In genomic region chrX:19549838-19550237, GRCh38 we compare ENCODE assay signal across 26 cellular contexts. TPM values are rescaled to one million over a fixed set of nuclear protein-coding genes. Genes with fewer than 3 reads are reported as not detected.
DNase-seq lines count a peak whose midpoint lies in the region; ATAC-seq, FAIRE-seq and TF ChIP-seq lines count a peak whose summit lies in the region.
"Had no signal": no experiment of that assay in that cellular context is flagged by ENCODE, and none has a peak within 500 bp of the region (broad histone marks: within the 10 kb centered on the region; RNA-seq: fewer than 3 reads in every experiment).

No MANE protein-coding gene starts in this region.

- no peak overlapping the region for H3K27ac ChIP-seq in vagina
- no peak overlapping the region for H3K27ac ChIP-seq in mesenchymal stem cell (ENCODE audit: low read length, poor library complexity, severe bottlenecking)
- H3K27ac ChIP-seq: adrenal gland, breast epithelium, parathyroid adenoma, SK-N-MC, upper lobe of right lung had no signal

- no peak overlapping the region for H2BK120ac ChIP-seq in mesenchymal stem cell (ENCODE audit: low read depth, low read length)

- no peak overlapping the region for H3K4ac ChIP-seq in mesenchymal stem cell (ENCODE audit: low read depth in 1 of 2, low read length in 2 of 2)

- POLR2A ChIA-PET in activated CD8-positive, alpha-beta T cell treated with anti-CD3 and anti-CD28 coated beads, Interleukin-2, amount 10 ng/mL, durations not matched to agents 7 days and 5 days (lab: Charles Lee) = no interaction called here

- H3K9ac ChIP-seq in mesenchymal stem cell (ENCODE audit: low read length) = no peak overlapping the region
- H3K9ac ChIP-seq: parathyroid adenoma had no signal

- no peak overlapping the region for H3K4me2 ChIP-seq in mesenchymal stem cell (ENCODE audit: low read length, poor library complexity, severe bottlenecking)

- H3K9me3 ChIP-seq in vagina = no peaks in the 10 kb centered on the region
- no peaks in the 10 kb centered on the region for H3K9me3 ChIP-seq in mesenchymal stem cell (ENCODE audit: control insufficient read depth, low read length)
- H3K9me3 ChIP-seq: adrenal gland, BE2C, breast epithelium, upper lobe of right lung had no signal

- H2AK5ac ChIP-seq in mesenchymal stem cell (ENCODE audit: low read length, severe bottlenecking) = no peak overlapping the region

- H2AFZ ChIP-seq in mesenchymal stem cell (ENCODE audit: low read depth, low read length) = no peak overlapping the region
- H2AFZ ChIP-seq: parathyroid adenoma had no signal

- peak; percentile 36 for ATAC-seq in activated CD8-positive, alpha-beta T cell treated with anti-CD3 and anti-CD28 coated beads, Interleukin-2, amount 10 ng/mL, durations not matched to agents 7 days and 5 days
- ATAC-seq in natural killer cell = no peak
- ATAC-seq in HG02588 (IDR thresholded peaks at IDR 0.05; ENCODE audit: unreplicated experiment) = no peak
- ATAC-seq: HCT116, sciatic nerve, upper lobe of right lung had no signal

- H3K27me3 ChIP-seq in vagina (no peaks in the 10 kb centered on the region), mesenchymal stem cell (ENCODE audit: control insufficient read depth in 1 of 2, insufficient read depth in 1 of 2, low read length in 2 of 2) (peaks cover 0 to 4% of the 10 kb centered on the region in 2 experiments)
- H3K27me3 ChIP-seq: adrenal gland, BE2C, upper lobe of right lung had no signal

- FAIRE-seq in GM12892 (lab: Jason Lieb, UNC) = peak; percentile 40
- FAIRE-seq: A204.1 had no signal

- H3K4me1 Mint-ChIP-seq in activated CD4-positive, alpha-beta T cell treated with anti-CD3 and anti-CD28 coated beads, Interleukin-2, amount 10 ng/mL, durations not matched to agents 24 days and 14 days = peaks cover 34% of the 10 kb centered on the region
- H3K4me1 Mint-ChIP-seq in activated CD8-positive, alpha-beta T cell treated with anti-CD3 and anti-CD28 coated beads, Interleukin-2, amount 10 ng/mL, durations not matched to agents 7 days and 5 days (ENCODE audit: low read depth) = peaks cover 30% of the 10 kb centered on the region
- peaks cover 14 to 16% of the 10 kb centered on the region in 2 donors for H3K4me1 Mint-ChIP-seq in natural killer cell
- H3K4me1 Mint-ChIP-seq: activated B cell treated with CpG ODN at 0.5 μM for 24 hours, naive B cell had no signal

- WGBS in mesenchymal stem cell = 94% methylated on average over 2 of the region's 7 CpGs

- TF ChIP-seq CTCF in natural killer cell (IDR thresholded peaks at IDR 0.05) (no peak), vagina (IDR thresholded peaks at IDR 0.05) (no peak)

- peak overlapping the region; percentile 68 for H3K4me3 Mint-ChIP-seq in activated CD4-positive, alpha-beta T cell treated with anti-CD3 and anti-CD28 coated beads, Interleukin-2, amount 10 ng/mL, durations not matched to agents 24 days and 14 days
- H3K4me3 Mint-ChIP-seq in activated CD8-positive, alpha-beta T cell treated with anti-CD3 and anti-CD28 coated beads, Interleukin-2, amount 10 ng/mL, durations not matched to agents 7 days and 5 days = no peak overlapping the region
- H3K4me3 Mint-ChIP-seq in natural killer cell = no peak overlapping the region
- H3K4me3 Mint-ChIP-seq: activated B cell treated with CpG ODN at 0.5 μM for 24 hours, naive B cell had no signal

- DNase-seq in activated CD4-positive, alpha-beta T cell treated with anti-CD3 and anti-CD28 coated beads, Interleukin-2, amount 10 ng/mL, durations not matched to agents 24 days and 14 days = peak; percentile 63
- no peak for DNase-seq in activated CD4-positive, alpha-beta T cell treated with anti-CD3 and anti-CD28 coated beads, Interleukin-2, amount 50 U/mL, for 4 hours
- DNase-seq in GM12892 (ENCODE audit: insufficient read length) (no peak), natural killer cell (no peak), vagina (ENCODE audit: extremely low spot score in 2 of 2) (no peak), mesenchymal stem cell (no peak)
- DNase-seq in activated CD8-positive, alpha-beta T cell treated with anti-CD3 and anti-CD28 coated beads, Interleukin-2, amount 10 ng/mL, durations not matched to agents 7 days and 5 days = peak; percentile 35
- DNase-seq: activated B cell treated with CpG ODN at 0.5 μM for 24 hours, adrenal gland, BE2C, Calu3, cortex of kidney, mesendoderm, naive B cell, NCI-H2107, NCI-H510A, T1000, upper lobe of right lung had no signal

- no peak overlapping the region for H2BK12ac ChIP-seq in mesenchymal stem cell (ENCODE audit: low read length in 2 of 2)

- intact Hi-C loops in activated CD4-positive, alpha-beta T cell treated with anti-CD3 and anti-CD28 coated beads, Interleukin-2, amount 10 ng/mL, durations not matched to agents 24 days and 14 days (cut with micrococcal nuclease) = loop anchor here (5.0 to 10.0 kb wide), 2 partner anchors 197 to 225 kb away; no protein-coding TSS in a partner anchor
- intact Hi-C loops in natural killer cell (cut with micrococcal nuclease) (no loop called here), vagina (cut with DNase I) (loop anchor here (5.0 kb wide), 1 partner anchor 337 kb away; the partner anchor contains the start of gene SH3KBP1)

- CTCF ChIA-PET in activated CD8-positive, alpha-beta T cell treated with anti-CD3 and anti-CD28 coated beads, Interleukin-2, amount 10 ng/mL, durations not matched to agents 7 days and 5 days (lab: Charles Lee) = no interaction called here

- TF ChIP-seq POLR2A in GM12892 (IDR thresholded peaks at IDR 0.05; ENCODE audit: low read depth, low read length) = no peak
- no peak for TF ChIP-seq POLR2A in vagina (IDR thresholded peaks at IDR 0.05)

- H3K27ac Mint-ChIP-seq in activated CD4-positive, alpha-beta T cell treated with anti-CD3 and anti-CD28 coated beads, Interleukin-2, amount 10 ng/mL, durations not matched to agents 24 days and 14 days = peak overlapping the region; percentile 81
- peak overlapping the region; percentile 61 for H3K27ac Mint-ChIP-seq in activated CD8-positive, alpha-beta T cell treated with anti-CD3 and anti-CD28 coated beads, Interleukin-2, amount 10 ng/mL, durations not matched to agents 7 days and 5 days
- peak overlapping the region; percentile 18 to 22 for H3K27ac Mint-ChIP-seq in natural killer cell
- H3K27ac Mint-ChIP-seq: activated B cell treated with CpG ODN at 0.5 μM for 24 hours had no signal

- no peak overlapping the region for H2BK5ac ChIP-seq in mesenchymal stem cell (ENCODE audit: low read depth, low read length, poor library complexity, severe bottlenecking)

- no peaks in the 10 kb centered on the region for H3K9me3 Mint-ChIP-seq in activated CD4-positive, alpha-beta T cell treated with anti-CD3 and anti-CD28 coated beads, Interleukin-2, amount 10 ng/mL, durations not matched to agents 24 days and 14 days
- H3K9me3 Mint-ChIP-seq in activated CD8-positive, alpha-beta T cell treated with anti-CD3 and anti-CD28 coated beads, Interleukin-2, amount 10 ng/mL, durations not matched to agents 7 days and 5 days (ENCODE audit: insufficient read depth) = no peaks in the 10 kb centered on the region
- H3K9me3 Mint-ChIP-seq in natural killer cell = no peaks in the 10 kb centered on the region
- H3K9me3 Mint-ChIP-seq: activated B cell treated with CpG ODN at 0.5 μM for 24 hours, naive B cell had no signal

- no peak overlapping the region for H3K14ac ChIP-seq in mesenchymal stem cell (ENCODE audit: low read length in 2 of 2)

- no peaks in the 10 kb centered on the region for H3K79me1 ChIP-seq in mesenchymal stem cell (replicated peaks; ENCODE audit: low read length, poor library complexity, severe bottlenecking)

- H4K91ac ChIP-seq in mesenchymal stem cell (ENCODE audit: low read length) = no peak overlapping the region

- H3K4me1 ChIP-seq in vagina (no peaks in the 10 kb centered on the region), mesenchymal stem cell (ENCODE audit: control insufficient read depth, insufficient read depth, low read depth, low read length) (peaks cover 5% of the 10 kb centered on the region)
- H3K4me1 ChIP-seq: adrenal gland, BE2C, breast epithelium, parathyroid adenoma, upper lobe of right lung had no signal

- no peak overlapping the region for H3K23ac ChIP-seq in mesenchymal stem cell (ENCODE audit: low read length in 2 of 2)

- H3K27me3 Mint-ChIP-seq in activated CD4-positive, alpha-beta T cell treated with anti-CD3 and anti-CD28 coated beads, Interleukin-2, amount 10 ng/mL, durations not matched to agents 24 days and 14 days = no peaks in the 10 kb centered on the region
- no peaks in the 10 kb centered on the region for H3K27me3 Mint-ChIP-seq in activated CD8-positive, alpha-beta T cell treated with anti-CD3 and anti-CD28 coated beads, Interleukin-2, amount 10 ng/mL, durations not matched to agents 7 days and 5 days (ENCODE audit: low read depth)
- H3K27me3 Mint-ChIP-seq in natural killer cell (ENCODE audit: low read depth in 2 of 2) = peaks cover 0 to 5% of the 10 kb centered on the region in 2 donors
- H3K27me3 Mint-ChIP-seq: activated B cell treated with CpG ODN at 0.5 μM for 24 hours, naive B cell had no signal

- no peak overlapping the region for H2BK15ac ChIP-seq in mesenchymal stem cell (ENCODE audit: low read depth, poor library complexity, severe bottlenecking)

- H3K4me3 ChIP-seq in vagina (no peak overlapping the region), mesenchymal stem cell (ENCODE audit: insufficient read depth in 1 of 2, low read depth in 1 of 2, low read length in 2 of 2) (no peak overlapping the region)
- H3K4me3 ChIP-seq: adrenal gland, breast epithelium, SK-N-MC, upper lobe of right lung had no signal

- peaks cover 38% of the 10 kb centered on the region for H3K36me3 Mint-ChIP-seq in activated CD4-positive, alpha-beta T cell treated with anti-CD3 and anti-CD28 coated beads, Interleukin-2, amount 10 ng/mL, durations not matched to agents 24 days and 14 days (ENCODE audit: low read depth)
- H3K36me3 Mint-ChIP-seq in activated CD8-positive, alpha-beta T cell treated with anti-CD3 and anti-CD28 coated beads, Interleukin-2, amount 10 ng/mL, durations not matched to agents 7 days and 5 days (ENCODE audit: low read depth) = peaks cover 36% of the 10 kb centered on the region
- peaks cover 9% of the 10 kb centered on the region for H3K36me3 Mint-ChIP-seq in natural killer cell

- no peaks in the 10 kb centered on the region for H3K36me3 ChIP-seq in vagina
- H3K36me3 ChIP-seq in mesenchymal stem cell (ENCODE audit: control insufficient read depth in 1 of 2, insufficient read depth in 2 of 2, low read depth in 1 of 2, low read length in 2 of 2) = peaks cover 0 to 41% of the 10 kb centered on the region in 2 experiments
- H3K36me3 ChIP-seq: adrenal gland, BE2C, breast epithelium, upper lobe of right lung had no signal

- H3K18ac ChIP-seq in mesenchymal stem cell (ENCODE audit: low read depth in 1 of 2, low read length in 2 of 2) = no peak overlapping the region

- H4K8ac ChIP-seq in mesenchymal stem cell (ENCODE audit: low read length) = no peak overlapping the region

RNA-seq across cellular contexts. Expression of gene MAP3K15, which starts 34.5 kb away (rescaled TPM):
- 0.31 and 0.37 TPM in 2 replicates for total RNA-seq in activated CD4-positive, alpha-beta T cell treated with anti-CD3 and anti-CD28 coated beads, Interleukin-2, amount 10 ng/mL, durations not matched to agents 24 days and 14 days
- polyA plus RNA-seq in GM12892 (2012; ENCODE audit: missing spikeins) = not detected
- total RNA-seq in activated CD8-positive, alpha-beta T cell treated with anti-CD3 and anti-CD28 coated beads, Interleukin-2, amount 10 ng/mL, durations not matched to agents 7 days and 5 days = under 1 TPM; 0.31 to 0.37 TPM
- under 1 TPM in 1 of 3 donors, not detected in 2; 0.18 TPM for total RNA-seq in natural killer cell
- total RNA-seq in vagina = 0.25 TPM
- 0.26 TPM for polyA plus RNA-seq in mesenchymal stem cell (2013, experiment 1 of 2)
- 0.21 TPM for polyA plus RNA-seq in mesenchymal stem cell (2013, experiment 2 of 2)
- total RNA-seq: breast epithelium, RPMI7951 had no signal

Comparison
In these comparisons a context has a peak if more than half of its experiments do, and no peak if none do; other contexts are left out.
1. DNase-seq: peak in activated CD4-positive, alpha-beta T cell treated with anti-CD3 and anti-CD28 coated beads, Interleukin-2, amount 10 ng/mL, durations not matched to agents 24 days and 14 days (single experiment) and activated CD8-positive, alpha-beta T cell treated with anti-CD3 and anti-CD28 coated beads, Interleukin-2, amount 10 ng/mL, durations not matched to agents 7 days and 5 days (single experiment); none in activated CD4-positive, alpha-beta T cell treated with anti-CD3 and anti-CD28 coated beads, Interleukin-2, amount 50 U/mL, for 4 hours (0 of 2), GM12892 (single experiment), natural killer cell (single experiment), vagina (0 of 2) and mesenchymal stem cell (single experiment).
2. H3K27ac Mint-ChIP-seq: peak in every context shown above with its lines; median percentile 81 in activated CD4-positive, alpha-beta T cell treated with anti-CD3 and anti-CD28 coated beads, Interleukin-2, amount 10 ng/mL, durations not matched to agents 24 days and 14 days; 61 in activated CD8-positive, alpha-beta T cell treated with anti-CD3 and anti-CD28 coated beads, Interleukin-2, amount 10 ng/mL, durations not matched to agents 7 days and 5 days; 20 in natural killer cell.